2 cellular contexts compared by ENCODE assay signal in the genomic region with DNA sequence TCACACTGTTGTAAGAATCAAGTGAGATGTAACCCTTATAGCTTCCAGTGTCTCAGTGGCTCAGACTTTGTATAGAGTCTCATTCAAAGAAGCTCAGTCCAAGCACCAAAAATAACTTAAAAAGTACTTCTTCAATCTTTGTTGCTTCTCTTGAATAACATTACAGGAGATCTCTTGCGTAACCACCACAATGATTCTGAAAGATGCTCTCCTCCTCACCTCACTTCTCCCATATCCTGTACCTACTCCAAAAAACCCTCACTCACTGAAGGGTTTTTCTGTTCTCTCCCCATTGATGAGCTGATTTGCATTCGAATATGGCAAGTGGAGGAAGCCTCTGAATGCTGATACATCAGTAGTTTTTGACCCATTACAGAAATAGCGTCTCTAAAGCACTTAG.
A peak's percentile ranks its signal among the peaks of the same experiment; 100 is the strongest.
TF ChIP-seq lines count a peak whose summit lies in the region.

No MANE protein-coding gene starts in this region.

TF ChIP-seq in HepG2, 621 proteins besides CTCF, POLR2A, EP300 and RAD21:
- TF ChIP-seq KAT8 (CRISPR knock-in tag; IDR thresholded peaks at IDR 0.05): no peak
- TF ChIP-seq CEBPB (IDR thresholded peaks at IDR 0.05; ENCODE audit: borderline replicate concordance, low read depth, low read length): peak; percentile 68
- TF ChIP-seq, protein P1, sequence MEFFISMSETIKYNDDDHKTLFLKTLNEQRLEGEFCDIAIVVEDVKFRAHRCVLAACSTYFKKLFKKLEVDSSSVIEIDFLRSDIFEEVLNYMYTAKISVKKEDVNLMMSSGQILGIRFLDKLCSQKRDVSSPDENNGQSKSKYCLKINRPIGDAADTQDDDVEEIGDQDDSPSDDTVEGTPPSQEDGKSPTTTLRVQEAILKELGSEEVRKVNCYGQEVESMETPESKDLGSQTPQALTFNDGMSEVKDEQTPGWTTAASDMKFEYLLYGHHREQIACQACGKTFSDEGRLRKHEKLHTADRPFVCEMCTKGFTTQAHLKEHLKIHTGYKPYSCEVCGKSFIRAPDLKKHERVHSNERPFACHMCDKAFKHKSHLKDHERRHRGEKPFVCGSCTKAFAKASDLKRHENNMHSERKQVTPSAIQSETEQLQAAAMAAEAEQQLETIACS (CRISPR knock-in tag; IDR thresholded peaks at IDR 0.05): no peak

TF ChIP-seq in H1, 55 proteins besides CTCF, POLR2A, EP300 and RAD21:
- TF ChIP-seq JUN (IDR thresholded peaks at IDR 0.05; ENCODE audit: low read depth, low read length): no peak
- TF ChIP-seq CEBPB (IDR thresholded peaks at IDR 0.05; ENCODE audit: low read depth, low read length): peak; percentile 52; the same call in 1 of the 2 replicates
